Comparison of ENCODE assay signal across 9 cellular contexts in the genomic region with DNA sequence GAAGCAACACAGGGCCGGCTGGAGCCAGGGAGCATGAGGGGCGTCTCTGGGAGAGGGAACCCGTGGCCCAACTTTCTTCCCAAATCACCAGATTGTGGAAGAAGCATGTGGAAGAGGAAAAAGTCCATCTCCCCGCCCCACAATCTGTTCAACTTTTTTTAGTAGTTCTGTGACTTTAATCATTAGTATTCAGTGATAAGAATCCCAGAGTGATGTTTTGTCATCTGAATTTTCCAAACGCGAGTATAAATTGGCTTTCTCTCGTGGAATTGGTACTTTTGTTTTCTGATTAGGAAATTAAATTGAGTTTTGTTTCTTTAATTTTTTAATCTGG.
DNase-seq lines count a peak whose midpoint lies in the region; ATAC-seq and TF ChIP-seq lines count a peak whose summit lies in the region.
"Had no signal": no experiment of that assay in that cellular context is flagged by ENCODE, and none has a peak within 500 bp of the region (broad histone marks: within the 10 kb centered on the region; RNA-seq: fewer than 3 reads in every experiment).

No MANE protein-coding gene starts in this region.

- no peaks in the 10 kb centered on the region for H3K36me3 Mint-ChIP-seq in Caco-2 (ENCODE audit: insufficient read depth, unreplicated experiment)
- H3K36me3 Mint-ChIP-seq in natural killer cell treated with Interleukin-12 subunit alpha and Interleukin-12 subunit beta and Interleukin-15 and Interleukin-18, amount 100 ng/mL, for 72 hours = no peaks in the 10 kb centered on the region

- H3K4me3 ChIP-seq in Caco-2 (ENCODE audit: low read depth, low read length) (no peak overlapping the region), ascending aorta (peak overlapping the region; percentile 35 to 57)

- H3K36me3 ChIP-seq in Caco-2 (ENCODE audit: control insufficient read depth, insufficient read depth, low read length) (no peaks in the 10 kb centered on the region), ascending aorta (no peaks in the 10 kb centered on the region)
- H3K36me3 ChIP-seq: right atrium auricular region had no signal

- no peaks in the 10 kb centered on the region for H3K4me1 ChIP-seq in Caco-2
- peaks cover 0 to 4% of the 10 kb centered on the region in 2 donors for H3K4me1 ChIP-seq in ascending aorta

- no peaks in the 10 kb centered on the region for H3K9me3 Mint-ChIP-seq in Caco-2 (ENCODE audit: unreplicated experiment)
- no peaks in the 10 kb centered on the region for H3K9me3 Mint-ChIP-seq in natural killer cell treated with Interleukin-12 subunit alpha and Interleukin-12 subunit beta and Interleukin-15 and Interleukin-18, amount 100 ng/mL, for 72 hours

- H3K27ac ChIP-seq in ascending aorta = peak overlapping the region in 1 of 2 donors; percentile 52
- H3K27ac ChIP-seq: right atrium auricular region had no signal

- no peaks in the 10 kb centered on the region for H3K27me3 ChIP-seq in Caco-2 (replicated peaks; ENCODE audit: control insufficient read depth, insufficient read depth, low read length)
- no peaks in the 10 kb centered on the region for H3K27me3 ChIP-seq in ascending aorta
- H3K27me3 ChIP-seq: right atrium auricular region had no signal

- peaks cover 6% of the 10 kb centered on the region for H3K27me3 Mint-ChIP-seq in Caco-2 (ENCODE audit: insufficient read depth, unreplicated experiment)
- no peaks in the 10 kb centered on the region for H3K27me3 Mint-ChIP-seq in natural killer cell treated with Interleukin-12 subunit alpha and Interleukin-12 subunit beta and Interleukin-15 and Interleukin-18, amount 100 ng/mL, for 72 hours

- peak overlapping the region; percentile 78 for H3K4me3 Mint-ChIP-seq in Caco-2 (ENCODE audit: unreplicated experiment)
- peak overlapping the region; percentile 61 for H3K4me3 Mint-ChIP-seq in natural killer cell treated with Interleukin-12 subunit alpha and Interleukin-12 subunit beta and Interleukin-15 and Interleukin-18, amount 100 ng/mL, for 72 hours

- POLR2A ChIA-PET in Caco-2 (lab: Charles Lee) = interaction anchor here (0.6 kb wide), 1 partner anchor 374 kb away, joined by 3 read pairs; no protein-coding TSS in a partner anchor

- no peaks in the 10 kb centered on the region for H3K4me1 Mint-ChIP-seq in Caco-2 (ENCODE audit: low read depth, unreplicated experiment)
- peaks cover 9% of the 10 kb centered on the region in 2 donors for H3K4me1 Mint-ChIP-seq in natural killer cell treated with Interleukin-12 subunit alpha and Interleukin-12 subunit beta and Interleukin-15 and Interleukin-18, amount 100 ng/mL, for 72 hours (ENCODE audit: low read depth in 2 of 2)

- TF ChIP-seq CTCF in Caco-2 (IDR thresholded peaks at IDR 0.05; ENCODE audit: insufficient read depth in 1 of 2, low read depth in 1 of 2, low read length in 1 of 2, severe bottlenecking in 1 of 2, unreplicated experiment in 1 of 2) = no peak
- TF ChIP-seq CTCF in ascending aorta (IDR thresholded peaks at IDR 0.05) = no peak

- BruUV-seq in Caco-2 (replicated peaks; lab: Mats Ljungman, UMichigan) = no TSS peak

- peak; percentile 2 for ATAC-seq in HG03159 (IDR thresholded peaks at IDR 0.05; ENCODE audit: unreplicated experiment)
- ATAC-seq in natural killer cell treated with Interleukin-12 subunit alpha and Interleukin-12 subunit beta and Interleukin-15 and Interleukin-18, amount 100 ng/mL, for 72 hours = no peak
- ATAC-seq in HG02938 (IDR thresholded peaks at IDR 0.05; ENCODE audit: unreplicated experiment) = no peak
- no peak for ATAC-seq in GM19351 (IDR thresholded peaks at IDR 0.05; ENCODE audit: unreplicated experiment)
- no peak for ATAC-seq in GM18498 (IDR thresholded peaks at IDR 0.05; ENCODE audit: unreplicated experiment)

- intact Hi-C loops in Caco-2 (cut with micrococcal nuclease; ENCODE audit: unreplicated experiment) (loop anchor here (1.0 to 10.0 kb wide), 6 partner anchors 222 to 572 kb away; partner anchors contain the start of gene ORC4), ascending aorta (cut with DNase I) (loop anchor here (1.0 to 10.0 kb wide), 6 partner anchors 47 to 573 kb away; partner anchors contain the start of genes EPC2 and ORC4)

- CTCF ChIA-PET in Caco-2 (lab: Charles Lee) = interaction anchor here (0.6 to 1.6 kb wide), 17 partner anchors 12 to 1411 kb away, joined by 3 to 31 read pairs (median 4); partner anchors contain the start of genes MBD5 and ORC4

- H3K9me3 ChIP-seq in Caco-2 (no peaks in the 10 kb centered on the region), ascending aorta (no peaks in the 10 kb centered on the region)
- H3K9me3 ChIP-seq: right atrium auricular region had no signal

- H3K27ac Mint-ChIP-seq in Caco-2 (ENCODE audit: unreplicated experiment) = no peak overlapping the region
- H3K27ac Mint-ChIP-seq in natural killer cell treated with Interleukin-12 subunit alpha and Interleukin-12 subunit beta and Interleukin-15 and Interleukin-18, amount 100 ng/mL, for 72 hours = peak overlapping the region; percentile 10 to 63

- DNase-seq in Caco-2 (no peak), ascending aorta (ENCODE audit: low spot score in 2 of 2) (no peak), T1000 (lab: John Stamatoyannopoulos, UW) (no peak)
- DNase-seq in natural killer cell treated with Interleukin-12 subunit alpha and Interleukin-12 subunit beta and Interleukin-15 and Interleukin-18, amount 100 ng/mL, for 72 hours (ENCODE audit: low spot score) = no peak
